Comparison of ENCODE assay signal across 13 cellular contexts in the genomic region with DNA sequence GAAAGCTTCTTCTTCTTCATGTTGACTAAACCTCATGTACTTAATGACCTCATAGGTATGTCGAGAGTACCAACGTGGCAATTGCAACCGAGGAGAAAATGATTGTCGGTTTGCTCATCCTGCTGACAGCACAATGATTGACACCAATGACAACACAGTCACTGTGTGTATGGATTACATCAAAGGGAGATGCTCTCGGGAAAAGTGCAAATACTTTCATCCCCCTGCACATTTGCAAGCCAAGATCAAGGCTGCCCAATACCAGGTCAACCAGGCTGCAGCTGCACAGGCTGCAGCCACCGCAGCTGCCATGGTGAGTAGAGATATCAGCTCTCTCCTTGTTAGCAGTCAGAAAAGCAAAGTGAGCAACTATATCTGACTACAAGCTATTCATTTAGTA.
A peak's percentile ranks its signal among the peaks of the same experiment; 100 is the strongest.
DNase-seq lines count a peak whose midpoint lies in the region; ATAC-seq and TF ChIP-seq lines count a peak whose summit lies in the region.
"Had no signal": no experiment of that assay in that cellular context is flagged by ENCODE, and none has a peak within 500 bp of the region (broad histone marks: within the 10 kb centered on the region; RNA-seq: fewer than 3 reads in every experiment).

No MANE protein-coding gene starts in this region.

- no peaks in the 10 kb centered on the region for H3K9me3 Mint-ChIP-seq in activated CD4-positive, alpha-beta T cell treated with anti-CD3 and anti-CD28 coated beads for 36 hours (ENCODE audit: low read depth)

- H3K27me3 ChIP-seq in heart right ventricle: no peaks in the 10 kb centered on the region
- H3K27me3 ChIP-seq in gastrocnemius medialis: no peaks in the 10 kb centered on the region
- H3K27me3 ChIP-seq: tibial nerve had no signal

- H3K27ac ChIP-seq in heart right ventricle: peak overlapping the region in 1 of 10 donors; percentile 8
- H3K27ac ChIP-seq in gastrocnemius medialis: peak overlapping the region; percentile 53 to 71 (median 62)

- CTCF ChIA-PET in activated CD4-positive, alpha-beta T cell treated with anti-CD3 and anti-CD28 coated beads for 36 hours (lab: Charles Lee): interaction anchor here (0.7 to 1.8 kb wide), 8 partner anchors 30 to 374 kb away, joined by 3 to 6 read pairs (median 3); no protein-coding TSS in a partner anchor

- TF ChIP-seq POLR2A in gastrocnemius medialis (IDR thresholded peaks at IDR 0.05): no peak

- H3K9me3 ChIP-seq in T-helper 17 cell (ENCODE audit: control insufficient read depth, low read length, poor library complexity, severe bottlenecking) (no peaks in the 10 kb centered on the region), heart right ventricle (no peaks in the 10 kb centered on the region), gastrocnemius medialis (no peaks in the 10 kb centered on the region)
- H3K9me3 ChIP-seq: tibial nerve had no signal

- peak overlapping the region; percentile 29 for H3K27ac Mint-ChIP-seq in activated CD4-positive, alpha-beta T cell treated with anti-CD3 and anti-CD28 coated beads for 36 hours
- H3K27ac Mint-ChIP-seq in T-helper 17 cell: peak overlapping the region; percentile 97

- peak; percentile 30 for DNase-seq in activated CD4-positive, alpha-beta T cell treated with anti-CD3 and anti-CD28 coated beads for 36 hours
- DNase-seq in activated CD4-positive, alpha-beta T cell treated with anti-CD3 and anti-CD28 coated beads for 48 hours: no peak
- no peak for DNase-seq in T-helper 17 cell
- no peak for DNase-seq in heart right ventricle
- DNase-seq in gastrocnemius medialis: no peak
- no peak for DNase-seq in GOT3 (lab: John Stamatoyannopoulos, UW)
- DNase-seq in GM19238 (ENCODE audit: insufficient read length, low spot score): no peak
- DNase-seq in NK-92 (lab: John Stamatoyannopoulos, UW; ENCODE audit: unreplicated experiment): no peak
- DNase-seq: foreskin melanocyte; NCI-H2029; NCI-H69; stimulated activated CD4-positive, alpha-beta T cell treated with anti-CD3 and anti-CD28 coated beads, Interleukin-12 subunit alpha, Interleukin-12 subunit beta, amount 100 ng/mL, for 4 hours had no signal

- H3K4me1 ChIP-seq in heart right ventricle (peaks cover 0 to 72% (median 43%) of the 10 kb centered on the region in 9 donors), gastrocnemius medialis (peaks cover 71 to 72% of the 10 kb centered on the region in 2 donors)

- H3K36me3 ChIP-seq in heart right ventricle (peaks cover 0 to 59% (median 4%) of the 10 kb centered on the region in 9 donors), gastrocnemius medialis (peaks cover 0 to 51% of the 10 kb centered on the region in 2 donors)

- in situ Hi-C loops in gastrocnemius medialis (cut with MboI; ENCODE audit: low sequenced_read_pairs in 4 of 4): loop anchor here in 3 of 4 donors (10.0 to 25.0 kb wide), 4 partner anchors 180 to 370 kb away; a partner anchor contains a TSS

- no peaks in the 10 kb centered on the region for H3K27me3 Mint-ChIP-seq in activated CD4-positive, alpha-beta T cell treated with anti-CD3 and anti-CD28 coated beads for 36 hours
- H3K27me3 Mint-ChIP-seq in T-helper 17 cell: no peaks in the 10 kb centered on the region

- no peak overlapping the region for H3K4me3 Mint-ChIP-seq in activated CD4-positive, alpha-beta T cell treated with anti-CD3 and anti-CD28 coated beads for 36 hours
- H3K4me3 Mint-ChIP-seq in T-helper 17 cell: peak overlapping the region; percentile 19

- intact Hi-C loops in activated CD4-positive, alpha-beta T cell treated with anti-CD3 and anti-CD28 coated beads for 36 hours (cut with DNase I, micrococcal nuclease): loop anchor here (2.0 to 10.0 kb wide), 3 partner anchors 262 to 372 kb away; no protein-coding TSS in a partner anchor
- intact Hi-C loops in heart right ventricle (cut with DNase I): loop anchor here in 8 of 10 donors (2.0 to 10.0 kb wide), 7 partner anchors 100 to 370 kb away; a partner anchor contains a TSS
- intact Hi-C loops in gastrocnemius medialis (cut with DNase I; ENCODE audit: low total_unique reads): loop anchor here (2.0 to 10.0 kb wide), 3 partner anchors 176 to 370 kb away; a partner anchor contains a TSS

- H3K4me3 ChIP-seq in heart right ventricle (no peak overlapping the region), gastrocnemius medialis (no peak overlapping the region)
- H3K4me3 ChIP-seq: tibial nerve had no signal

- peaks cover 56% of the 10 kb centered on the region for H3K4me1 Mint-ChIP-seq in activated CD4-positive, alpha-beta T cell treated with anti-CD3 and anti-CD28 coated beads for 36 hours
- H3K4me1 Mint-ChIP-seq in T-helper 17 cell: peaks cover 43% of the 10 kb centered on the region

- POLR2A ChIA-PET in activated CD4-positive, alpha-beta T cell treated with anti-CD3 and anti-CD28 coated beads for 36 hours (lab: Charles Lee): interaction anchor here (0.6 kb wide), 1 partner anchor 252 kb away, joined by 3 read pairs; no protein-coding TSS in a partner anchor

- H3K36me3 Mint-ChIP-seq in activated CD4-positive, alpha-beta T cell treated with anti-CD3 and anti-CD28 coated beads for 36 hours (ENCODE audit: low read depth): peaks cover 28% of the 10 kb centered on the region
- H3K36me3 Mint-ChIP-seq in T-helper 17 cell (ENCODE audit: low read depth): peaks cover 6% of the 10 kb centered on the region

- 48 to 55% methylated on average over 6 of the region's 6 CpGs for WGBS in heart right ventricle, 2 donors

- peak; percentile 46 for ATAC-seq in activated CD4-positive, alpha-beta T cell treated with anti-CD3 and anti-CD28 coated beads for 36 hours
- ATAC-seq in T-helper 17 cell (no peak), heart right ventricle (peak in 5 of 8 donors; percentile 31 to 58 (median 43)), gastrocnemius medialis (peak; percentile 5 to 7)

- TF ChIP-seq CTCF in heart right ventricle (IDR thresholded peaks at IDR 0.05) (no peak), gastrocnemius medialis (IDR thresholded peaks at IDR 0.05 in 4 of 5, conservative IDR thresholded peaks at IDR 0.05 in 1 of 5) (no peak)
